13 cellular contexts compared by ENCODE assay signal in the genomic region with DNA sequence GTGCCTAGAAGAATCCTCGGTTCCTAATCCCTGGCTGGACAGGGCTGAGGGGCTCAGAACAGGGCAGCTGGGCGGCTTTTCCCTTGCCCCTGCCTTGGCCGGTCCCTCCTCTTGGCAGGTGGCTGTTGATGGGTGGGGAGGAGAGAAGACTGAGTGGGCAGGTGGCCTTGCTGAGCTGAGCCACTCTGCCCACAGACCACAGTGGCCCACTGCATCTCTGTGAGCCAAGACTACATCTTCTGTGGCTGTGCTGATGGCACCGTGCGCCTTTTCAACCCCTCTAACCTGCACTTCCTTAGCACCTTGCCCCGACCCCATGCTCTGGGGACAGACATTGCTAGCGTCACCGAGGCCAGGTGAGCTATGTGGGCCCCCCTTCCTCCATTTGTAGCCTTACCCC. TPM values are rescaled to one million over a fixed set of nuclear protein-coding genes. Genes with fewer than 3 reads are reported as not detected.
DNase-seq lines count a peak whose midpoint lies in the region; TF ChIP-seq lines count a peak whose summit lies in the region.
"Had no signal": no experiment of that assay in that cellular context is flagged by ENCODE, and none has a peak within 500 bp of the region (broad histone marks: within the 10 kb centered on the region; RNA-seq: fewer than 3 reads in every experiment).

No MANE protein-coding gene starts in this region.

- H3K4me1 ChIP-seq in BLaER1, result peaks cover 49% of the 10 kb centered on the region
- peaks cover 26 to 50% (median 43%) of the 10 kb centered on the region in 10 experiments for H3K4me1 ChIP-seq in BLaER1 treated with 17β-estradiol and CSF1 and Interleukin-3, amounts not matched to agents 10 nM and 100 nM
- H3K4me1 ChIP-seq in prostate gland (replicated peaks), result no peaks in the 10 kb centered on the region
- H3K4me1 ChIP-seq in Karpas-422 (ENCODE audit: low read length), result peaks cover 26% of the 10 kb centered on the region

- H3K36me3 ChIP-seq in BLaER1, result peaks cover 60% of the 10 kb centered on the region
- H3K36me3 ChIP-seq in BLaER1 treated with 17β-estradiol and CSF1 and Interleukin-3, amounts not matched to agents 10 nM and 100 nM, result peaks cover 31 to 66% (median 48%) of the 10 kb centered on the region in 11 experiments
- H3K36me3 ChIP-seq in prostate gland, result peaks cover 2 to 24% of the 10 kb centered on the region in 2 donors
- H3K36me3 ChIP-seq in Karpas-422 (ENCODE audit: insufficient read depth, low read length), result no peaks in the 10 kb centered on the region

- POLR2A ChIA-PET in RWPE1 (lab: Yijun Ruan, JAX; ENCODE audit: low non-redundant PET), result no interaction called here

- intact Hi-C loops in prostate gland (cut with DNase I), result loop anchor here (5.0 kb wide), 1 partner anchor 211 kb away; no protein-coding TSS in a partner anchor

- H3K9ac ChIP-seq in BLaER1 (peak overlapping the region; percentile 56; the same call in 1 of the 2 replicates), Karpas-422 (ENCODE audit: low read length) (no peak overlapping the region)
- H3K9ac ChIP-seq in BLaER1 treated with 17β-estradiol and CSF1 and Interleukin-3, amounts not matched to agents 10 nM and 100 nM, result peak overlapping the region in 9 of 11 experiments; percentile 15 to 66 (median 42); a peak in 7 of 22 replicates

- no peak overlapping the region for H2AFZ ChIP-seq in Karpas-422 (ENCODE audit: low read length)

- H4K20me1 ChIP-seq in BLaER1 (no peaks in the 10 kb centered on the region), Karpas-422 (ENCODE audit: insufficient read depth, low read depth, low read length) (no peaks in the 10 kb centered on the region)
- peaks cover 0 to 17% (median 5%) of the 10 kb centered on the region in 11 experiments; a peak in 6 of 22 replicates for H4K20me1 ChIP-seq in BLaER1 treated with 17β-estradiol and CSF1 and Interleukin-3, amounts not matched to agents 10 nM and 100 nM

- H3K9me3 ChIP-seq in BLaER1 (no peaks in the 10 kb centered on the region), prostate gland (no peaks in the 10 kb centered on the region), Karpas-422 (ENCODE audit: low read length) (no peaks in the 10 kb centered on the region)
- H3K9me3 ChIP-seq in BLaER1 treated with 17β-estradiol and CSF1 and Interleukin-3, amounts not matched to agents 10 nM and 100 nM (replicated peaks in 1 of 11), result no peaks in the 10 kb centered on the region

- TF ChIP-seq CTCF in RWPE1 (conservative IDR thresholded peaks at IDR 0.05; ENCODE audit: low read depth), result no peak
- TF ChIP-seq CTCF in prostate gland (IDR thresholded peaks at IDR 0.05), result no peak

- H3K79me2 ChIP-seq in Karpas-422 (ENCODE audit: low read length), result no peaks in the 10 kb centered on the region; the same call in 1 of the 2 replicates

- H3K27ac ChIP-seq in BLaER1 (peak overlapping the region; percentile 24), RWPE1 (peak overlapping the region; percentile 4; the same call in 1 of the 2 replicates), prostate gland (no peak overlapping the region), Karpas-422 (ENCODE audit: low read length) (no peak overlapping the region)
- H3K27ac ChIP-seq in BLaER1 treated with 17β-estradiol and CSF1 and Interleukin-3, amounts not matched to agents 10 nM and 100 nM, result 0 out of 22 replicates have a peak overlapping the region, but pooled peaks of 1 of the 11 experiments have one; percentile 14

- CTCF ChIA-PET in RWPE1 (lab: Yijun Ruan, JAX), result interaction anchor here (5.2 kb wide), 1 partner anchor 40 kb away, joined by 59 read pairs; a partner anchor contains a TSS

- H3K4me2 ChIP-seq in BLaER1 (peak overlapping the region; percentile 73), Karpas-422 (ENCODE audit: low read depth, low read length, poor library complexity, severe bottlenecking) (no peak overlapping the region)
- H3K4me2 ChIP-seq in BLaER1 treated with 17β-estradiol and CSF1 and Interleukin-3, amounts not matched to agents 10 nM and 100 nM, result peak overlapping the region in 8 of 11 experiments; percentile 18 to 70 (median 60); a peak in 12 of 22 replicates

- in situ Hi-C loops in G401 (cut with HindIII; ENCODE audit: low sequenced_read_pairs), result no loop called here

- 90% methylated on average over 8 of the region's 8 CpGs for WGBS in prostate gland

- no peak for TF ChIP-seq POLR2A in prostate gland (IDR thresholded peaks at IDR 0.05)

- DNase-seq in RWPE1 (ENCODE audit: low spot score) (no peak), G401 (ENCODE audit: low spot score) (no peak), prostate gland (ENCODE audit: low spot score) (no peak), Karpas-422 (no peak)
- DNase-seq: Calu3; CD4-positive, alpha-beta memory T cell; COR-L47; DMS53; DMS79 treated with DMSO at 0.1 percent for 48 hours; H7; HCEC 1CT had no signal

- H3K27me3 ChIP-seq in BLaER1 (no peaks in the 10 kb centered on the region), prostate gland (replicated peaks; ENCODE audit: insufficient read depth) (no peaks in the 10 kb centered on the region), Karpas-422 (ENCODE audit: low read length) (no peaks in the 10 kb centered on the region)
- H3K27me3 ChIP-seq in BLaER1 treated with 17β-estradiol and CSF1 and Interleukin-3, amounts not matched to agents 10 nM and 100 nM, result no peaks in the 10 kb centered on the region

- no peaks in the 10 kb centered on the region for H3K9me2 ChIP-seq in Karpas-422 (replicated peaks; ENCODE audit: insufficient read depth, low read length)

- H3K4me3 ChIP-seq in BLaER1 (no peak overlapping the region), prostate gland (no peak overlapping the region), Karpas-422 (ENCODE audit: low read length) (no peak overlapping the region)
- no peak overlapping the region for H3K4me3 ChIP-seq in BLaER1 treated with 17β-estradiol and CSF1 and Interleukin-3, amounts not matched to agents 10 nM and 100 nM

RNA-seq across cellular contexts. Expression of a gene that starts 14.5 kb away (rescaled TPM):
- 6.7 and 11.8 TPM in 2 replicates for total RNA-seq in G401 (2014; rRNA removed; shearing (Covaris generic))
- total RNA-seq in prostate gland, result 10 to 100 TPM; 20.7 to 56.6 TPM
- 2.8 and 9.2 TPM in 2 replicates for total RNA-seq in Karpas-422 (2014; rRNA removed; shearing (Covaris generic); ENCODE audit: low replicate concordance)

RNA-seq across cellular contexts. Expression of a gene that starts 25.2 kb away (rescaled TPM):
- 0.37 and 0.92 TPM in 2 replicates for total RNA-seq in G401 (2014; rRNA removed; shearing (Covaris generic))
- 1 to 10 TPM; 1.5 to 7.6 TPM for total RNA-seq in prostate gland
- total RNA-seq in Karpas-422 (2014; rRNA removed; shearing (Covaris generic); ENCODE audit: low replicate concordance), result 2.2 and 6.1 TPM in 2 replicates

RNA-seq across cellular contexts. Expression of a gene that starts 39.1 kb away (rescaled TPM):
- 5.8 and 13.2 TPM in 2 replicates for total RNA-seq in G401 (2014; rRNA removed; shearing (Covaris generic))
- 10 to 100 TPM; 17.4 to 62.8 TPM for total RNA-seq in prostate gland
- 17.8 and 29.8 TPM in 2 replicates for total RNA-seq in Karpas-422 (2014; rRNA removed; shearing (Covaris generic); ENCODE audit: low replicate concordance)

Comparison
In these comparisons a context has a peak if more than half of its experiments do, and no peak if none do; other contexts are left out.
1. H3K27ac ChIP-seq: peak in BLaER1 (single experiment) and RWPE1 (single experiment); none in prostate gland (0 of 2) and Karpas-422 (single experiment).